In genomic region chr12:6265038-6265405, GRCh38 we compare ENCODE assay signal across 13 cellular contexts. TPM values are rescaled to one million over a fixed set of nuclear protein-coding genes. Genes with fewer than 3 reads are reported as not detected.
"Had no signal": no experiment of that assay in that cellular context is flagged by ENCODE, and none has a peak within 500 bp of the region (broad histone marks: within the 10 kb centered on the region; RNA-seq: fewer than 3 reads in every experiment).

No MANE protein-coding gene starts in this region.

- H3K4me1 ChIP-seq: uterus had no signal

- H3K27ac Mint-ChIP-seq: activated CD4-positive, alpha-beta T cell treated with anti-CD3 and anti-CD28 coated beads, Interleukin-2, amount 10 ng/mL, durations not matched to agents 7 days and 5 days; activated T-cell treated with anti-CD3 and anti-CD28 coated beads, Interleukin-2, amount 50 U/mL, for 72 hours; memory B cell; stimulated activated naive CD8-positive, alpha-beta T cell treated with anti-CD3 and anti-CD28 coated beads, Interleukin-15, amount 100 ng/mL, for 72 hours; T-helper 2 cell treated with Interferon-gamma antibody and Interleukin-4, amounts not matched to agents 5 μg/mL and 100 μg/mL, for 36 hours had no signal

- H3K4me3 ChIP-seq: gastrocnemius medialis, heart left ventricle, pancreas, uterus had no signal

- DNase-seq: activated CD4-positive, alpha-beta T cell treated with anti-CD3 and anti-CD28 coated beads, Interleukin-2, amount 10 ng/mL, durations not matched to agents 7 days and 5 days; activated CD8-positive, alpha-beta memory T cell treated with anti-CD3 and anti-CD28 coated beads, Interleukin-2, amount 50 U/mL, for 48 hours; activated T-cell treated with anti-CD3 and anti-CD28 coated beads, Interleukin-2, amount 50 U/mL, for 72 hours; erythroblast; gastrocnemius medialis; stimulated activated CD4-positive, alpha-beta T cell treated with anti-CD3 and anti-CD28 coated beads, Interleukin-1b, Interleukin-23, amount 100 ng/mL, for 48 hours; stimulated activated naive CD8-positive, alpha-beta T cell treated with anti-CD3 and anti-CD28 coated beads, Interleukin-15, amount 100 ng/mL, for 72 hours; uterus had no signal

- H3K9me3 Mint-ChIP-seq: activated CD4-positive, alpha-beta T cell treated with anti-CD3 and anti-CD28 coated beads, Interleukin-2, amount 10 ng/mL, durations not matched to agents 7 days and 5 days; activated T-cell treated with anti-CD3 and anti-CD28 coated beads, Interleukin-2, amount 50 U/mL, for 72 hours; memory B cell; stimulated activated naive CD8-positive, alpha-beta T cell treated with anti-CD3 and anti-CD28 coated beads, Interleukin-15, amount 100 ng/mL, for 72 hours; T-helper 2 cell treated with Interferon-gamma antibody and Interleukin-4, amounts not matched to agents 5 μg/mL and 100 μg/mL, for 36 hours had no signal

- H3K9me3 ChIP-seq: gastrocnemius medialis, heart left ventricle, pancreas, uterus had no signal

- H3K27me3 Mint-ChIP-seq: stimulated activated naive CD8-positive, alpha-beta T cell treated with anti-CD3 and anti-CD28 coated beads, Interleukin-15, amount 100 ng/mL, for 72 hours had no signal

- H3K27ac ChIP-seq: gastrocnemius medialis, heart left ventricle, uterus had no signal

- ATAC-seq: activated T-cell treated with anti-CD3 and anti-CD28 coated beads, Interleukin-2, amount 50 U/mL, for 72 hours; gastrocnemius medialis; heart left ventricle; stimulated activated naive CD8-positive, alpha-beta T cell treated with anti-CD3 and anti-CD28 coated beads, Interleukin-15, amount 100 ng/mL, for 72 hours had no signal

- H3K36me3 ChIP-seq: gastrocnemius medialis, heart left ventricle, pancreas, uterus had no signal

- H3K4me3 Mint-ChIP-seq: activated CD4-positive, alpha-beta T cell treated with anti-CD3 and anti-CD28 coated beads, Interleukin-2, amount 10 ng/mL, durations not matched to agents 7 days and 5 days; activated T-cell treated with anti-CD3 and anti-CD28 coated beads, Interleukin-2, amount 50 U/mL, for 72 hours; memory B cell; stimulated activated naive CD8-positive, alpha-beta T cell treated with anti-CD3 and anti-CD28 coated beads, Interleukin-15, amount 100 ng/mL, for 72 hours; T-helper 2 cell treated with Interferon-gamma antibody and Interleukin-4, amounts not matched to agents 5 μg/mL and 100 μg/mL, for 36 hours had no signal

- H3K36me3 Mint-ChIP-seq: memory B cell had no signal

- H3K27me3 ChIP-seq: gastrocnemius medialis, heart left ventricle, pancreas, uterus had no signal

RNA-seq across cellular contexts. Expression of gene PLEKHG6, which starts 45.5 kb away (rescaled TPM):
- total RNA-seq: activated CD4-positive, alpha-beta T cell treated with anti-CD3 and anti-CD28 coated beads, Interleukin-2, amount 10 ng/mL, durations not matched to agents 7 days and 5 days; activated T-cell treated with anti-CD3 and anti-CD28 coated beads, Interleukin-2, amount 50 U/mL, for 72 hours; temporal lobe had no signal
